In genomic region chr11:60744114-60744513, GRCh38 we compare ENCODE assay signal across 4 cellular contexts. TPM values are rescaled to one million over a fixed set of nuclear protein-coding genes. Genes with fewer than 3 reads are reported as not detected.
"Had no signal": no experiment of that assay in that cellular context is flagged by ENCODE, and none has a peak within 500 bp of the region (broad histone marks: within the 10 kb centered on the region; RNA-seq: fewer than 3 reads in every experiment).

No MANE protein-coding gene starts in this region.

- ATAC-seq: GM12878 had no signal

- DNase-seq: GDM1, GF-D8 had no signal

RNA-seq across cellular contexts. Expression of gene MS4A15, which starts 12.6 kb away (rescaled TPM):
- total RNA-seq: G401 had no signal

RNA-seq across cellular contexts. Expression of gene MS4A18, which starts 19.6 kb away (rescaled TPM):
- total RNA-seq: G401, GM12878 had no signal

RNA-seq across cellular contexts. Expression of gene MS4A10, which starts 41.0 kb away (rescaled TPM):
- total RNA-seq: G401, GM12878 had no signal

RNA-seq across cellular contexts. Expression of gene MS4A8, which starts 44.7 kb away (rescaled TPM):
- total RNA-seq: G401, GM12878 had no signal
